In genomic region chr17:58757162-58757613, GRCh38 we compare ENCODE assay signal across 10 cellular contexts. TPM values are rescaled to one million over a fixed set of nuclear protein-coding genes. Genes with fewer than 3 reads are reported as not detected.
DNase-seq lines count a peak whose midpoint lies in the region; ATAC-seq and TF ChIP-seq lines count a peak whose summit lies in the region.
"Had no signal": no experiment of that assay in that cellular context is flagged by ENCODE, and none has a peak within 500 bp of the region (broad histone marks: within the 10 kb centered on the region; RNA-seq: fewer than 3 reads in every experiment).

No MANE protein-coding gene starts in this region.

- H3K9me3 ChIP-seq in hepatocyte (ENCODE audit: low read depth) = no peaks in the 10 kb centered on the region
- H3K9me3 ChIP-seq: SJSA1 had no signal

- no peaks in the 10 kb centered on the region for H4K20me1 ChIP-seq in hepatocyte (ENCODE audit: insufficient read depth, poor library complexity, severe bottlenecking)

- H3K36me3 Mint-ChIP-seq in activated naive CD4-positive, alpha-beta T cell treated with anti-CD3 and anti-CD28 coated beads, Interleukin-2, amount 10 ng/mL, durations not matched to agents 7 days and 5 days = peaks cover 2% of the 10 kb centered on the region
- peaks cover 7% of the 10 kb centered on the region in 2 donors for H3K36me3 Mint-ChIP-seq in activated naive CD4-positive, alpha-beta T cell treated with anti-CD3 and anti-CD28 coated beads, Interleukin-2, amount 50 U/mL, for 72 hours
- peaks cover 2 to 5% of the 10 kb centered on the region in 2 donors for H3K36me3 Mint-ChIP-seq in stimulated activated naive B cell treated with anti-CD40 and anti-IgM and Interleukin-4, amounts not matched to agents 10 μg/mL and 1 μg/mL and 100 μg/mL, for 72 hours

- no peak overlapping the region for H2AFZ ChIP-seq in hepatocyte

- H3K79me2 ChIP-seq in hepatocyte = no peaks in the 10 kb centered on the region

- H3K4me2 ChIP-seq in hepatocyte = peak overlapping the region; percentile 99

- peaks cover 66% of the 10 kb centered on the region for H3K27me3 ChIP-seq in hepatocyte

- peak overlapping the region; percentile 86 for H3K4me3 Mint-ChIP-seq in activated naive CD4-positive, alpha-beta T cell treated with anti-CD3 and anti-CD28 coated beads, Interleukin-2, amount 10 ng/mL, durations not matched to agents 7 days and 5 days
- H3K4me3 Mint-ChIP-seq in stimulated activated naive B cell treated with anti-CD40 and anti-IgM and Interleukin-4, amounts not matched to agents 10 μg/mL and 1 μg/mL and 100 μg/mL, for 72 hours = peak overlapping the region; percentile 90 to 96

- no peak for DNase-seq in activated naive CD4-positive, alpha-beta T cell treated with anti-CD3 and anti-CD28 coated beads, Interleukin-2, amount 10 ng/mL, durations not matched to agents 7 days and 5 days
- DNase-seq in activated naive CD4-positive, alpha-beta T cell treated with anti-CD3 and anti-CD28 coated beads, Interleukin-2, amount 50 U/mL, for 72 hours (ENCODE audit: low spot score in 2 of 2) = no peak
- DNase-seq in hepatocyte (ENCODE audit: low spot score) (no peak), A172 (ENCODE audit: low spot score) (no peak)
- no peak for DNase-seq in stimulated activated naive B cell treated with anti-CD40 and anti-IgM and Interleukin-4, amounts not matched to agents 10 μg/mL and 1 μg/mL and 100 μg/mL, for 72 hours
- DNase-seq: kidney glomerular epithelial cell had no signal

- no peak for TF ChIP-seq CTCF in hepatocyte (IDR thresholded peaks at IDR 0.05; ENCODE audit: poor library complexity)

- no peak for ATAC-seq in activated naive CD4-positive, alpha-beta T cell treated with anti-CD3 and anti-CD28 coated beads, Interleukin-2, amount 50 U/mL, for 72 hours
- no peak; the same call in 2 of the 3 replicates for ATAC-seq in SK-N-SH treated with all-trans-retinoic acid at 6 μM for 48 hours
- no peak for ATAC-seq in stimulated activated naive B cell treated with anti-CD40 and anti-IgM and Interleukin-4, amounts not matched to agents 10 μg/mL and 1 μg/mL and 100 μg/mL, for 72 hours (replicated peaks)
- no peak for ATAC-seq in GM18861 (IDR thresholded peaks at IDR 0.05; ENCODE audit: unreplicated experiment)
- ATAC-seq in GM19463 (IDR thresholded peaks at IDR 0.05; ENCODE audit: unreplicated experiment) = no peak

- WGBS in hepatocyte (ENCODE audit: low lambda C conversion rate, missing lambda C conversion rate) = 49% methylated on average over 5 of the region's 5 CpGs

- H3K9me3 Mint-ChIP-seq in activated naive CD4-positive, alpha-beta T cell treated with anti-CD3 and anti-CD28 coated beads, Interleukin-2, amount 10 ng/mL, durations not matched to agents 7 days and 5 days = no peaks in the 10 kb centered on the region
- no peaks in the 10 kb centered on the region for H3K9me3 Mint-ChIP-seq in activated naive CD4-positive, alpha-beta T cell treated with anti-CD3 and anti-CD28 coated beads, Interleukin-2, amount 50 U/mL, for 72 hours
- H3K9me3 Mint-ChIP-seq in stimulated activated naive B cell treated with anti-CD40 and anti-IgM and Interleukin-4, amounts not matched to agents 10 μg/mL and 1 μg/mL and 100 μg/mL, for 72 hours = no peaks in the 10 kb centered on the region

- H3K9me2 ChIP-seq in hepatocyte (replicated peaks; ENCODE audit: insufficient read depth) = no peaks in the 10 kb centered on the region

- H3K27me3 Mint-ChIP-seq in activated naive CD4-positive, alpha-beta T cell treated with anti-CD3 and anti-CD28 coated beads, Interleukin-2, amount 10 ng/mL, durations not matched to agents 7 days and 5 days = peaks cover 70% of the 10 kb centered on the region
- peaks cover 36 to 47% of the 10 kb centered on the region in 2 donors for H3K27me3 Mint-ChIP-seq in stimulated activated naive B cell treated with anti-CD40 and anti-IgM and Interleukin-4, amounts not matched to agents 10 μg/mL and 1 μg/mL and 100 μg/mL, for 72 hours

- H3K4me1 ChIP-seq in hepatocyte (ENCODE audit: insufficient read depth) = peaks cover 5% of the 10 kb centered on the region

- no peak overlapping the region for H3K4me3 ChIP-seq in hepatocyte

- no peak overlapping the region for H3K27ac ChIP-seq in hepatocyte
- H3K27ac ChIP-seq: SJSA1 had no signal

- peaks cover 11% of the 10 kb centered on the region for H3K4me1 Mint-ChIP-seq in activated naive CD4-positive, alpha-beta T cell treated with anti-CD3 and anti-CD28 coated beads, Interleukin-2, amount 10 ng/mL, durations not matched to agents 7 days and 5 days
- H3K4me1 Mint-ChIP-seq in stimulated activated naive B cell treated with anti-CD40 and anti-IgM and Interleukin-4, amounts not matched to agents 10 μg/mL and 1 μg/mL and 100 μg/mL, for 72 hours = peaks cover 17% of the 10 kb centered on the region in 2 donors

- H3K36me3 ChIP-seq in hepatocyte (replicated peaks; ENCODE audit: insufficient read depth, low read depth) = no peaks in the 10 kb centered on the region
- H3K36me3 ChIP-seq: SJSA1 had no signal

- CTCF ChIA-PET in activated naive CD4-positive, alpha-beta T cell treated with anti-CD3 and anti-CD28 coated beads, Interleukin-2, amount 10 ng/mL, durations not matched to agents 7 days and 5 days (lab: Charles Lee) = interaction anchor here (0.9 kb wide), 1 partner anchor 171 kb away, joined by 4 read pairs; no protein-coding TSS in a partner anchor

- no peak overlapping the region for H3K27ac Mint-ChIP-seq in activated naive CD4-positive, alpha-beta T cell treated with anti-CD3 and anti-CD28 coated beads, Interleukin-2, amount 10 ng/mL, durations not matched to agents 7 days and 5 days
- no peak overlapping the region for H3K27ac Mint-ChIP-seq in activated naive CD4-positive, alpha-beta T cell treated with anti-CD3 and anti-CD28 coated beads, Interleukin-2, amount 50 U/mL, for 72 hours
- no peak overlapping the region for H3K27ac Mint-ChIP-seq in stimulated activated naive B cell treated with anti-CD40 and anti-IgM and Interleukin-4, amounts not matched to agents 10 μg/mL and 1 μg/mL and 100 μg/mL, for 72 hours

TF ChIP-seq in SK-N-SH treated with all-trans-retinoic acid at 6 μM for 48 hours, 23 proteins besides CTCF, POLR2A, EP300 and RAD21:
- 0 out of 2 replicates have a peak, but pooled peaks have one; percentile 2 for TF ChIP-seq TSHZ2 (CRISPR knock-in tag; IDR thresholded peaks at IDR 0.05)
- TF ChIP-seq PATZ1 (CRISPR knock-in tag; IDR thresholded peaks at IDR 0.05; ENCODE audit: borderline replicate concordance) = no peak

RNA-seq across cellular contexts. Expression of gene PPM1E, which starts 1.5 kb away (rescaled TPM):
- under 1 TPM; 0.04 to 0.07 TPM for total RNA-seq in activated naive CD4-positive, alpha-beta T cell treated with anti-CD3 and anti-CD28 coated beads, Interleukin-2, amount 50 U/mL, for 72 hours
- 0.77 and 0.80 TPM in 2 replicates for total RNA-seq in hepatocyte
- polyA plus RNA-seq in hepatocyte = 0.42 TPM in 1 of 2 replicates, not detected in the other
- 0.21 and 0.22 TPM in 2 replicates for total RNA-seq in A172 (2014; rRNA removed; shearing (Covaris generic))
